Comparison of ENCODE assay signal across 11 cellular contexts in the genomic region with DNA sequence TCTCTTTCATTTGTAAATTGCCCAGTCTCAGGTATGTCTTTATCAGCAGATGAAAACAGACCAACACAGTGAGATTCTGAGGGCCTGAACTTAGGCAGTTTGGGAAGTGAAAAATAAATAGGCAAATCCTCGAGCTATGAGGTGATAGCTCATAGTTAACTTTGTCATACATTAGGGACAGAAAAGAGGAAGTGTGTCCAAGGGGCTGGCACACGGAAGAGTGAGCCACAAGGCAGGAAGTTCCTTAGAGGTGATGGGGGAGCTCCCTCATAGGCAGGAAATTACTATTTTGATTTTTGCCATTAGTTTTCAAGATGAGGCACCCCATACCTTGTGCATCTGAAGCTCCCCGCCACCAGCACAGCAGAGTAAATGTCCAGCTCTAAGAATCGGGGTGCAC.
DNase-seq lines count a peak whose midpoint lies in the region; ATAC-seq and TF ChIP-seq lines count a peak whose summit lies in the region.
"Had no signal": no experiment of that assay in that cellular context is flagged by ENCODE, and none has a peak within 500 bp of the region (broad histone marks: within the 10 kb centered on the region; RNA-seq: fewer than 3 reads in every experiment).

No MANE protein-coding gene starts in this region.

- no peak for TF ChIP-seq CTCF in osteocyte (IDR thresholded peaks at IDR 0.05)

- H3K27me3 Mint-ChIP-seq in osteocyte (ENCODE audit: unreplicated experiment): peaks cover 2% of the 10 kb centered on the region
- H3K27me3 Mint-ChIP-seq: central memory CD8-positive, alpha-beta T cell had no signal

- peak; percentile 95 for ATAC-seq in GM19043 (IDR thresholded peaks at IDR 0.05; ENCODE audit: low read depth, unreplicated experiment)
- ATAC-seq in HG02678 (IDR thresholded peaks at IDR 0.05; ENCODE audit: unreplicated experiment): peak; percentile 77

- no peak overlapping the region for H3K27ac Mint-ChIP-seq in osteocyte (ENCODE audit: unreplicated experiment)

- DNase-seq in MV-4-11 (lab: John Stamatoyannopoulos, UW) (peak; percentile 90), osteocyte (ENCODE audit: extremely low spot score, unreplicated experiment) (peak; percentile 64), DMS79 (lab: John Stamatoyannopoulos, UW) (no peak), nucleus accumbens (lab: John Stamatoyannopoulos, UW) (no peak), anterior cingulate cortex (lab: John Stamatoyannopoulos, UW) (no peak)
- DNase-seq: activated CD8-positive, alpha-beta memory T cell treated with anti-CD3 and anti-CD28 coated beads, Interleukin-2, amount 50 U/mL, for 4 hours; midbrain; NCI-H2081 treated with DMSO at 0.1 percent for 48 hours had no signal

- H3K4me3 Mint-ChIP-seq in osteocyte (ENCODE audit: unreplicated experiment): no peak overlapping the region
- H3K4me3 Mint-ChIP-seq: central memory CD8-positive, alpha-beta T cell had no signal

- H3K36me3 Mint-ChIP-seq in osteocyte (ENCODE audit: unreplicated experiment): no peaks in the 10 kb centered on the region

- H3K9me3 Mint-ChIP-seq in osteocyte (ENCODE audit: unreplicated experiment): no peaks in the 10 kb centered on the region
- H3K9me3 Mint-ChIP-seq: central memory CD8-positive, alpha-beta T cell had no signal

- peaks cover 9% of the 10 kb centered on the region for H3K4me1 Mint-ChIP-seq in osteocyte (ENCODE audit: unreplicated experiment)

Comparison
In these comparisons a context has a peak if more than half of its experiments do, and no peak if none do; other contexts are left out.
1. DNase-seq: peak in MV-4-11 (single experiment) and osteocyte (single experiment); none in DMS79 (single experiment), nucleus accumbens (0 of 56) and anterior cingulate cortex (0 of 58).